In the genomic region with DNA sequence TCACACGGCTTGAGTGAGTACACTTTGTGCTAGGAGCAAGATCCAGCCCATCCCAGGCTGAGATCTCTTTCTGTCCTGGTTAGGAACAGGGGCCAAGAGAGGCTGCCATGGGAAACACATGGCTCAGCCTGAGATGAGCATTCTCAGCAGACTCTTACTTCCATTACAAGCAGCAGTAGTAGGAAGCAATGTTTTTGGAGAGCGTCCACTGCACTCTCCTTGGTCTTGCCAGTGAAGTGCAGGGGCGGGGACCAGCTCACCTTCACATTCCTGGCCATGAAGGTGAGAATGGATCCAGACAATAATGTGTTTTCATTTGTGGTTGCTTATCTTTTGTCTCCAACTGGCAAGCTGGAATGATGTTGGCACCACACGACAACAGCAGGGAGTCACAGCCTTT, we compare ENCODE assay signal across 1 cellular context.
TF ChIP-seq lines count a peak whose summit lies in the region.

No MANE protein-coding gene starts in this region.

TF ChIP-seq in endothelial cell of umbilical vein, 7 proteins besides CTCF, POLR2A, EP300 and RAD21:
- TF ChIP-seq FOS (IDR thresholded peaks at IDR 0.05; ENCODE audit: borderline replicate concordance, insufficient read depth, low read length) (no peak), JUN (IDR thresholded peaks at IDR 0.05; ENCODE audit: borderline replicate concordance, insufficient read depth, insufficient read length, low read depth) (no peak), EZH2 (IDR thresholded peaks at IDR 0.05; ENCODE audit: borderline replicate concordance, low read depth, low read length, severe bottlenecking) (no peak), MYC (IDR thresholded peaks at IDR 0.05; ENCODE audit: low read depth, low read length) (no peak), GATA2 (IDR thresholded peaks at IDR 0.05; ENCODE audit: insufficient read depth, insufficient read length, low read depth, low read length) (no peak), POLR2AphosphoS5 (IDR thresholded peaks at IDR 0.05; ENCODE audit: insufficient read depth, low read depth, low read length) (no peak)
- TF ChIP-seq, protein P1, sequence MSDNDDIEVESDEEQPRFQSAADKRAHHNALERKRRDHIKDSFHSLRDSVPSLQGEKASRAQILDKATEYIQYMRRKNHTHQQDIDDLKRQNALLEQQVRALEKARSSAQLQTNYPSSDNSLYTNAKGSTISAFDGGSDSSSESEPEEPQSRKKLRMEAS (IDR thresholded peaks at IDR 0.05; ENCODE audit: insufficient read depth, insufficient read length): no peak
